In genomic region chr19:1855828-1856255, GRCh38 we compare ENCODE assay signal across 8 cellular contexts. TPM values are rescaled to one million over a fixed set of nuclear protein-coding genes. Genes with fewer than 3 reads are reported as not detected.
DNase-seq lines count a peak whose midpoint lies in the region; ATAC-seq, FAIRE-seq and TF ChIP-seq lines count a peak whose summit lies in the region.

No MANE protein-coding gene starts in this region.

- peaks cover 25% of the 10 kb centered on the region for H3K36me3 Mint-ChIP-seq in activated T-cell treated with anti-CD3 and anti-CD28 coated beads, Interleukin-2, amount 50 U/mL, for 24 hours (ENCODE audit: low read depth)

- peaks cover 81% of the 10 kb centered on the region for H3K79me2 ChIP-seq in keratinocyte (ENCODE audit: control insufficient read depth, insufficient read depth, low read length)

- peak overlapping the region; percentile 91 for H3K27ac Mint-ChIP-seq in activated T-cell treated with anti-CD3 and anti-CD28 coated beads, Interleukin-2, amount 50 U/mL, for 24 hours

- H3K4me1 Mint-ChIP-seq in activated T-cell treated with anti-CD3 and anti-CD28 coated beads, Interleukin-2, amount 50 U/mL, for 24 hours (ENCODE audit: low read depth), result peaks cover 76% of the 10 kb centered on the region

- H3K36me3 ChIP-seq in keratinocyte (ENCODE audit: control insufficient read depth in 2 of 2, extremely low read depth in 1 of 2, insufficient read depth in 2 of 2, low read length in 2 of 2), result peaks cover 0 to 2% of the 10 kb centered on the region in 2 experiments

- TF ChIP-seq CTCF in keratinocyte (optimal IDR thresholded peaks at IDR 0.05 in 1 of 3, IDR thresholded peaks at IDR 0.05 in 1 of 3, conservative IDR thresholded peaks at IDR 0.05 in 1 of 3; ENCODE audit: extremely low read depth in 1 of 3, insufficient read depth in 2 of 3, low read length in 3 of 3), result no peak

- H3K9me1 ChIP-seq in keratinocyte (ENCODE audit: control insufficient read depth, extremely low read depth, insufficient read depth, low read length), result no peaks in the 10 kb centered on the region

- H3K27ac ChIP-seq in keratinocyte (ENCODE audit: control insufficient read depth, insufficient read depth, low read length) (peak overlapping the region; percentile 71), temporal lobe (ENCODE audit: low read depth, low read length) (peak overlapping the region; percentile 78)

- H3K4me3 Mint-ChIP-seq in activated T-cell treated with anti-CD3 and anti-CD28 coated beads, Interleukin-2, amount 50 U/mL, for 24 hours, result peak overlapping the region; percentile 78

- H2AFZ ChIP-seq in keratinocyte (ENCODE audit: control insufficient read depth, low read length), result no peak overlapping the region

- peaks cover 67% of the 10 kb centered on the region for H3K4me1 ChIP-seq in keratinocyte (ENCODE audit: control insufficient read depth, extremely low read depth, insufficient read depth, low read length)

- peak overlapping the region; percentile 96 for H3K4me2 ChIP-seq in keratinocyte (ENCODE audit: control insufficient read depth, extremely low read depth, insufficient read depth, low read depth, low read length)

- no peak for DNase-seq in activated T-cell treated with anti-CD3 and anti-CD28 coated beads, Interleukin-2, amount 50 U/mL, for 24 hours
- DNase-seq in activated T-cell treated with anti-CD3 and anti-CD28 coated beads, Interleukin-2, amount 50 U/mL, for 1 hour, result no peak
- peak; percentile 66 to 68 for DNase-seq in activated T-cell treated with anti-CD3 and anti-CD28 coated beads, Interleukin-2, amount 50 U/mL, for 48 hours
- DNase-seq in keratinocyte (ENCODE audit: low read depth, low spot score), result no peak
- DNase-seq in left lobe of liver (ENCODE audit: low spot score), result no peak
- DNase-seq in AML-193 (lab: John Stamatoyannopoulos, UW), result no peak

- no peaks in the 10 kb centered on the region for H3K9me3 Mint-ChIP-seq in activated T-cell treated with anti-CD3 and anti-CD28 coated beads, Interleukin-2, amount 50 U/mL, for 24 hours

- peaks cover 14% of the 10 kb centered on the region for H4K20me1 ChIP-seq in keratinocyte (ENCODE audit: control insufficient read depth, extremely low read depth, insufficient read depth, low read length)

- H3K9ac ChIP-seq in keratinocyte (ENCODE audit: control insufficient read depth, extremely low read depth, insufficient read depth, low read length), result peak overlapping the region; percentile 69

- no peak for FAIRE-seq in keratinocyte (lab: Jason Lieb, UNC)

- H3K27me3 ChIP-seq in keratinocyte (ENCODE audit: control insufficient read depth, extremely low read depth, insufficient read depth, low read length), result no peaks in the 10 kb centered on the region

- H3K9me3 ChIP-seq in keratinocyte (ENCODE audit: control insufficient read depth, low read depth, low read length), result no peaks in the 10 kb centered on the region

- no peaks in the 10 kb centered on the region for H3K27me3 Mint-ChIP-seq in activated T-cell treated with anti-CD3 and anti-CD28 coated beads, Interleukin-2, amount 50 U/mL, for 24 hours

- ATAC-seq in esophagus mucosa (no peak), left lobe of liver (no peak)

- H3K4me3 ChIP-seq in keratinocyte (ENCODE audit: control insufficient read depth in 2 of 3, extremely low read depth in 1 of 3, insufficient read depth in 2 of 3, low read depth in 1 of 3, low read length in 3 of 3), result peak overlapping the region; percentile 19 to 68 (median 59)

- dilution Hi-C loops in keratinocyte (cut with MboI; ENCODE audit: extremely low pct_ligation_motif_present, low sequenced_read_pairs), result no loop called here

RNA-seq across cellular contexts. Expression of gene KLF16, which starts 7.5 kb away (rescaled TPM):
- 4.9 to 14.7 TPM (median 6.0 TPM) in 3 replicates for polyA plus RNA-seq in keratinocyte
- polyA plus RNA-seq in keratinocyte (2011; ENCODE audit: low read depth), result 2.6 TPM
- 4.7 and 19.3 TPM in 2 replicates for polyA plus RNA-seq in keratinocyte (2011; cell fraction: cytosol; rRNA removed)
- polyA plus RNA-seq in keratinocyte (2011; cell fraction: nucleus; rRNA removed), result 7.7 and 17.7 TPM in 2 replicates
- polyA plus RNA-seq in keratinocyte (2012; ENCODE audit: low replicate concordance), result 13.9 and 30.6 TPM in 2 replicates
- 1.9 to 11.4 TPM (median 2.2 TPM) in 3 replicates for polyA minus RNA-seq in keratinocyte
- polyA minus RNA-seq in keratinocyte (2011; cell fraction: cytosol; rRNA and poly(A)+ RNA removed), result 48.5 TPM
- 8.2 and 11.3 TPM in 2 replicates for polyA minus RNA-seq in keratinocyte (2011; cell fraction: nucleus; rRNA and poly(A)+ RNA removed)
- total RNA-seq in temporal lobe (3.4 TPM), esophagus mucosa (23.4 TPM), left lobe of liver (11.9 TPM)

RNA-seq across cellular contexts. Expression of gene REXO1, which starts 7.6 kb away (rescaled TPM):
- 6.1 to 18.6 TPM (median 9.1 TPM) in 3 replicates for polyA plus RNA-seq in keratinocyte
- polyA plus RNA-seq in keratinocyte (2011; ENCODE audit: low read depth), result 15.3 TPM
- polyA plus RNA-seq in keratinocyte (2011; cell fraction: cytosol; rRNA removed), result 8.0 and 14.2 TPM in 2 replicates
- 41.7 and 47.8 TPM in 2 replicates for polyA plus RNA-seq in keratinocyte (2011; cell fraction: nucleus; rRNA removed)
- polyA plus RNA-seq in keratinocyte (2012; ENCODE audit: low replicate concordance), result 19.8 and 25.0 TPM in 2 replicates
- 16.5 to 40.9 TPM (median 17.7 TPM) in 3 replicates for polyA minus RNA-seq in keratinocyte
- 27.4 TPM for polyA minus RNA-seq in keratinocyte (2011; cell fraction: cytosol; rRNA and poly(A)+ RNA removed)
- 12.9 and 19.1 TPM in 2 replicates for polyA minus RNA-seq in keratinocyte (2011; cell fraction: nucleus; rRNA and poly(A)+ RNA removed)
- total RNA-seq in temporal lobe, result 9.6 TPM
- 16.9 TPM for total RNA-seq in esophagus mucosa
- 19.3 TPM for total RNA-seq in left lobe of liver

RNA-seq across cellular contexts. Expression of gene ABHD17A, which starts 29.5 kb away (rescaled TPM):
- 27.2 to 67.3 TPM (median 31.0 TPM) in 3 replicates for polyA plus RNA-seq in keratinocyte
- 9.2 TPM for polyA plus RNA-seq in keratinocyte (2011; ENCODE audit: low read depth)
- polyA plus RNA-seq in keratinocyte (2011; cell fraction: cytosol; rRNA removed), result 20.8 and 62.5 TPM in 2 replicates
- polyA plus RNA-seq in keratinocyte (2011; cell fraction: nucleus; rRNA removed), result 29.9 and 47.5 TPM in 2 replicates
- polyA plus RNA-seq in keratinocyte (2012; ENCODE audit: low replicate concordance), result 20.6 and 43.3 TPM in 2 replicates
- polyA minus RNA-seq in keratinocyte, result 13.2 to 23.4 TPM (median 20.6 TPM) in 3 replicates
- polyA minus RNA-seq in keratinocyte (2011; cell fraction: cytosol; rRNA and poly(A)+ RNA removed), result 122 TPM
- polyA minus RNA-seq in keratinocyte (2011; cell fraction: nucleus; rRNA and poly(A)+ RNA removed), result 13.3 and 22.2 TPM in 2 replicates
- total RNA-seq in temporal lobe (22.6 TPM), esophagus mucosa (50.9 TPM), left lobe of liver (29.4 TPM)

RNA-seq across cellular contexts. Expression of gene ATP8B3, which starts 43.8 kb away (rescaled TPM):
- polyA plus RNA-seq in keratinocyte, result 0.98 to 2.8 TPM (median 1.2 TPM) in 3 replicates
- polyA plus RNA-seq in keratinocyte (2011; ENCODE audit: low read depth), result 0.44 TPM
- polyA plus RNA-seq in keratinocyte (2011; cell fraction: cytosol; rRNA removed), result 0.74 and 1.2 TPM in 2 replicates
- polyA plus RNA-seq in keratinocyte (2011; cell fraction: nucleus; rRNA removed), result 3.3 and 7.1 TPM in 2 replicates
- 0.56 and 1.5 TPM in 2 replicates for polyA plus RNA-seq in keratinocyte (2012; ENCODE audit: low replicate concordance)
- polyA minus RNA-seq in keratinocyte, result 0.82 to 3.7 TPM (median 1.3 TPM) in 3 replicates
- 2.5 TPM for polyA minus RNA-seq in keratinocyte (2011; cell fraction: cytosol; rRNA and poly(A)+ RNA removed)
- 1.5 and 1.9 TPM in 2 replicates for polyA minus RNA-seq in keratinocyte (2011; cell fraction: nucleus; rRNA and poly(A)+ RNA removed)
- total RNA-seq in temporal lobe (under 0.01 TPM), esophagus mucosa (1.8 TPM), left lobe of liver (1.4 TPM)

RNA-seq across cellular contexts. Expression of gene ADAT3, which starts 49.4 kb away (rescaled TPM):
- 0.55 to 0.93 TPM (median 0.85 TPM) in 3 replicates for polyA plus RNA-seq in keratinocyte
- 0.69 TPM for polyA plus RNA-seq in keratinocyte (2011; ENCODE audit: low read depth)
- polyA plus RNA-seq in keratinocyte (2011; cell fraction: cytosol; rRNA removed), result 0.15 and 1.7 TPM in 2 replicates
- 1.2 and 2.4 TPM in 2 replicates for polyA plus RNA-seq in keratinocyte (2011; cell fraction: nucleus; rRNA removed)
- 1.9 and 3.4 TPM in 2 replicates for polyA plus RNA-seq in keratinocyte (2012; ENCODE audit: low replicate concordance)
- polyA minus RNA-seq in keratinocyte, result 0.20 to 0.36 TPM in 2 of 3 replicates, not detected in the other
- 2.1 TPM for polyA minus RNA-seq in keratinocyte (2011; cell fraction: cytosol; rRNA and poly(A)+ RNA removed)
- polyA minus RNA-seq in keratinocyte (2011; cell fraction: nucleus; rRNA and poly(A)+ RNA removed), result 2.1 and 2.6 TPM in 2 replicates
- 0.74 TPM for total RNA-seq in temporal lobe
- total RNA-seq in esophagus mucosa, result 5.5 TPM
- total RNA-seq in left lobe of liver, result 4.5 TPM

Comparison
In these comparisons a context has a peak if more than half of its experiments do, and no peak if none do; other contexts are left out.
1. DNase-seq: peak in activated T-cell treated with anti-CD3 and anti-CD28 coated beads, Interleukin-2, amount 50 U/mL, for 48 hours (2 of 2); none in activated T-cell treated with anti-CD3 and anti-CD28 coated beads, Interleukin-2, amount 50 U/mL, for 24 hours (single experiment), activated T-cell treated with anti-CD3 and anti-CD28 coated beads, Interleukin-2, amount 50 U/mL, for 1 hour (single experiment), keratinocyte (single experiment), left lobe of liver (single experiment) and AML-193 (0 of 2).